Comparison of ENCODE assay signal across 2 cellular contexts in the genomic region with DNA sequence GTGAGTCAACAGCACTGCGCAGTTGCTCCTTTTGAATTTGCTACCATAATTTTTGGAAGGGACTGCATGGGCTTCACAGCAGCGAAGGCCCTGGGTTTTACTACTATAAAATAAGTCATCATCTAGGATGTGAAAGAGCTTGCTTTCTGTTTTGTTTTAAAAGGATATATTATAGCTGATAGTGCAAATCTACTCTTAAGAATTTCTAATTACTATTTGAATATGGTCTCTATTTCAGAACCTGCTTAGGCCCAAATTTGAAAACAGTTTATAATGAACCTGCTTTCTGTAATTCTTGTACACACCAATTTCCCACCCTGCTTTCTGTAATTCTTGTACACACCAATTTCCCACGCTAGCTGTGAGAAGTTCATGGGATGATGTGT.
TF ChIP-seq lines count a peak whose summit lies in the region.

No MANE protein-coding gene starts in this region.

TF ChIP-seq in HCT116, 20 proteins besides CTCF, POLR2A, EP300 and RAD21:
- TF ChIP-seq, protein P1, sequence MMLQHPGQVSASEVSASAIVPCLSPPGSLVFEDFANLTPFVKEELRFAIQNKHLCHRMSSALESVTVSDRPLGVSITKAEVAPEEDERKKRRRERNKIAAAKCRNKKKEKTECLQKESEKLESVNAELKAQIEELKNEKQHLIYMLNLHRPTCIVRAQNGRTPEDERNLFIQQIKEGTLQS (IDR thresholded peaks at IDR 0.05) = no peak
- TF ChIP-seq ELF1 (IDR thresholded peaks at IDR 0.05; ENCODE audit: borderline replicate concordance, low read depth) = no peak
- no peak for TF ChIP-seq SP1 (IDR thresholded peaks at IDR 0.05; ENCODE audit: low read depth)
- TF ChIP-seq YY1 (IDR thresholded peaks at IDR 0.05; ENCODE audit: extremely low read depth, insufficient replicate concordance, low read depth, low read length) = no peak
- no peak for TF ChIP-seq JUND (IDR thresholded peaks at IDR 0.05)
- TF ChIP-seq REST (IDR thresholded peaks at IDR 0.05; ENCODE audit: low read depth) = no peak
- no peak for TF ChIP-seq CBX3 (IDR thresholded peaks at IDR 0.05; ENCODE audit: low read depth)
- TF ChIP-seq POLR2AphosphoS5 (IDR thresholded peaks at IDR 0.05; ENCODE audit: low read depth, low read length) = no peak
- TF ChIP-seq ZNF274 (IDR thresholded peaks at IDR 0.05; ENCODE audit: low read depth, low read length) = no peak
- no peak for TF ChIP-seq FOSL1 (IDR thresholded peaks at IDR 0.05; ENCODE audit: low read depth)
- no peak for TF ChIP-seq ZFX (IDR thresholded peaks at IDR 0.05)
- no peak for TF ChIP-seq EZH2phosphoT487 (IDR thresholded peaks at IDR 0.05; ENCODE audit: borderline replicate concordance)
- TF ChIP-seq SIN3A (IDR thresholded peaks at IDR 0.05; ENCODE audit: low read depth) = no peak
- no peak for TF ChIP-seq ZBTB33 (IDR thresholded peaks at IDR 0.05; ENCODE audit: extremely low read depth, insufficient replicate concordance, low read length)
- TF ChIP-seq EZH2 (IDR thresholded peaks at IDR 0.05) = no peak
- no peak for TF ChIP-seq SRF (IDR thresholded peaks at IDR 0.05; ENCODE audit: low read depth)
- TF ChIP-seq TCF7L2 (IDR thresholded peaks at IDR 0.05; ENCODE audit: borderline replicate concordance, extremely low read depth, insufficient read depth, insufficient read length) = no peak
- no peak for TF ChIP-seq CEBPB (IDR thresholded peaks at IDR 0.05; ENCODE audit: low read depth)
- TF ChIP-seq, protein P2, sequence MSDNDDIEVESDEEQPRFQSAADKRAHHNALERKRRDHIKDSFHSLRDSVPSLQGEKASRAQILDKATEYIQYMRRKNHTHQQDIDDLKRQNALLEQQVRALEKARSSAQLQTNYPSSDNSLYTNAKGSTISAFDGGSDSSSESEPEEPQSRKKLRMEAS (IDR thresholded peaks at IDR 0.05) = no peak

TF ChIP-seq in K562, 482 proteins besides CTCF, POLR2A, EP300 and RAD21:
- TF ChIP-seq, protein P3, sequence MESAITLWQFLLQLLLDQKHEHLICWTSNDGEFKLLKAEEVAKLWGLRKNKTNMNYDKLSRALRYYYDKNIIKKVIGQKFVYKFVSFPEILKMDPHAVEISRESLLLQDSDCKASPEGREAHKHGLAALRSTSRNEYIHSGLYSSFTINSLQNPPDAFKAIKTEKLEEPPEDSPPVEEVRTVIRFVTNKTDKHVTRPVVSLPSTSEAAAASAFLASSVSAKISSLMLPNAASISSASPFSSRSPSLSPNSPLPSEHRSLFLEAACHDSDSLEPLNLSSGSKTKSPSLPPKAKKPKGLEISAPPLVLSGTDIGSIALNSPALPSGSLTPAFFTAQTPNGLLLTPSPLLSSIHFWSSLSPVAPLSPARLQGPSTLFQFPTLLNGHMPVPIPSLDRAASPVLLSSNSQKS (CRISPR knock-in tag; IDR thresholded peaks at IDR 0.05) = no peak
- 0 out of 2 replicates have a peak, but pooled peaks have one; percentile 11 for TF ChIP-seq ZNF316 (IDR thresholded peaks at IDR 0.05)
TF ChIP-seq in K562: peak in this region for 1.
